36 cellular contexts compared by ENCODE assay signal in the genomic region with DNA sequence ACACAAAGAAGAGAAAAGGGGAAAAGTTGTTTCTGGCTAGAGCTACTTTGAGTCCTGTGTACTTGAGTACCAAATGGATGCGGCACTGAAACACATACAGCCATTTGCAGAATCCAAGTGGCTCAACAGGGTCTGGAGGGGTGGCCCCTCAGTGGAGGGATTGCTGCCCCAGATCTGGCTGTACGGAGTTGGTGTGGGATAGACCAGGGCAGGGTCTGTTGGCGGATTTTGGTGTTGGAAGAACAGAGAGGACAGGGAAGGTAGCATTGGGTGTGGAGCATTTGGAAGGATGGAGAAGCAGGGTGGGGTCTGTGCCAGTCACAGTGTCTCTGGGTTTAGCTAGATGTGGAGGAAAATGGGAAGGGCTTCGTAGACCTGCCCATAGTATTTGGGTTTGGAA.
"Had no signal": no experiment of that assay in that cellular context is flagged by ENCODE, and none has a peak within 500 bp of the region (broad histone marks: within the 10 kb centered on the region; RNA-seq: fewer than 3 reads in every experiment).

No MANE protein-coding gene starts in this region.

- H3K4me3 Mint-ChIP-seq: activated B cell treated with CpG ODN at 0.5 μM for 24 hours; activated CD4-positive, alpha-beta memory T cell treated with anti-CD3 and anti-CD28 coated beads for 36 hours; activated CD4-positive, alpha-beta T cell treated with anti-CD3 and anti-CD28 coated beads, Interleukin-2, amount 10 ng/mL, durations not matched to agents 24 days and 14 days; activated CD8-positive, alpha-beta T cell treated with anti-CD3 and anti-CD28 coated beads for 36 hours; activated naive CD4-positive, alpha-beta T cell treated with anti-CD3 and anti-CD28 coated beads for 36 hours; activated naive CD8-positive, alpha-beta T cell treated with anti-CD3 and anti-CD28 coated beads for 36 hours; activated T-cell treated with anti-CD3 and anti-CD28 coated beads, Interleukin-2, amount 50 U/mL, for 4 hours; activated T-cell treated with anti-CD3 and anti-CD28 coated beads, Interleukin-2, amount 50 U/mL, for 72 hours; activated T-helper 1 cell treated with anti-CD3 and anti-CD28 coated beads, Interleukin-12 subunit alpha, Interleukin-12 subunit beta, Interleukin-2, Interleukin-4 antibody, amounts not matched to agents 30 ng/mL and 10 ng/mL and 1 ng/mL, durations not matched to agents 14 hours and 24 hours and 36 hours; activated T-helper 17 cell treated with anti-CD3 and anti-CD28 coated beads, Interleukin-2, amount 50 U/mL, for 72 hours; brain; central memory CD8-positive, alpha-beta T cell; T-helper 1 cell treated with Interleukin-12 subunit alpha and Interleukin-12 subunit beta and Interleukin-4 antibody, amounts not matched to agents 30 μg/mL and 1 μg/mL, for 36 hours; T-helper 2 cell treated with Interferon-gamma antibody and Interleukin-4, amounts not matched to agents 5 μg/mL and 100 μg/mL, for 36 hours had no signal

- DNase-seq: activated B cell treated with CpG ODN at 0.5 μM for 24 hours; activated CD4-positive, alpha-beta memory T cell treated with anti-CD3 and anti-CD28 coated beads for 36 hours; activated CD4-positive, alpha-beta T cell treated with anti-CD3 and anti-CD28 coated beads for 4 hours; activated CD4-positive, alpha-beta T cell treated with anti-CD3 and anti-CD28 coated beads, Interleukin-2, amount 10 ng/mL, durations not matched to agents 24 days and 14 days; activated CD4-positive, alpha-beta T cell treated with anti-CD3 and anti-CD28 coated beads, Interleukin-2, amount 50 U/mL, for 1 hour; activated CD4-positive, alpha-beta T cell treated with anti-CD3 and anti-CD28 coated beads, Interleukin-2, amount 50 U/mL, for 4 hours; activated CD4-positive, CD25-positive, alpha-beta regulatory T cell treated with anti-CD3 and anti-CD28 coated beads, Interleukin-2, amount 50 U/mL, for 72 hours; activated CD8-positive, alpha-beta memory T cell treated with anti-CD3 and anti-CD28 coated beads, Interleukin-2, amount 50 U/mL, for 4 hours; activated CD8-positive, alpha-beta T cell treated with anti-CD3 and anti-CD28 coated beads for 36 hours; activated effector memory CD4-positive, alpha-beta T cell treated with anti-CD3 and anti-CD28 coated beads, Interleukin-2, amount 50 U/mL, for 16 hours; activated gamma-delta T cell treated with Interleukin-2 at 50 U/mL for 16 hours; activated naive CD4-positive, alpha-beta T cell; activated naive CD4-positive, alpha-beta T cell treated with anti-CD3 and anti-CD28 coated beads for 36 hours; activated naive CD4-positive, alpha-beta T cell treated with anti-CD3 and anti-CD28 coated beads, Interleukin-2, amount 50 U/mL, for 16 hours; activated naive CD8-positive, alpha-beta T cell treated with anti-CD3 and anti-CD28 coated beads for 36 hours; activated T-cell treated with anti-CD3 and anti-CD28 coated beads for 4 hours; activated T-cell treated with anti-CD3 and anti-CD28 coated beads, Interleukin-2, amount 50 U/mL, for 1 hour; activated T-cell treated with anti-CD3 and anti-CD28 coated beads, Interleukin-2, amount 50 U/mL, for 4 hours; activated T-cell treated with anti-CD3 and anti-CD28 coated beads, Interleukin-2, amount 50 U/mL, for 72 hours; amygdala; anterior cingulate cortex; caudate nucleus; cerebellar nuclear complex; T-helper 1 cell; T-helper 2 cell; T-helper 9 cell had no signal

- H3K4me1 Mint-ChIP-seq: activated B cell treated with CpG ODN at 0.5 μM for 24 hours; activated CD4-positive, alpha-beta T cell treated with anti-CD3 and anti-CD28 coated beads, Interleukin-2, amount 10 ng/mL, durations not matched to agents 24 days and 14 days; activated T-helper 17 cell treated with anti-CD3 and anti-CD28 coated beads, Interleukin-2, amount 50 U/mL, for 72 hours; brain; central memory CD8-positive, alpha-beta T cell had no signal

- H3K36me3 Mint-ChIP-seq: activated CD4-positive, alpha-beta memory T cell treated with anti-CD3 and anti-CD28 coated beads for 36 hours; activated naive CD4-positive, alpha-beta T cell treated with anti-CD3 and anti-CD28 coated beads, Interleukin-2, amount 50 U/mL, for 72 hours; activated naive CD8-positive, alpha-beta T cell treated with anti-CD3 and anti-CD28 coated beads for 36 hours; brain had no signal

- H3K27me3 Mint-ChIP-seq: activated naive CD8-positive, alpha-beta T cell treated with anti-CD3 and anti-CD28 coated beads for 36 hours; brain had no signal

- ATAC-seq: activated CD8-positive, alpha-beta T cell treated with anti-CD3 and anti-CD28 coated beads for 36 hours; activated naive CD4-positive, alpha-beta T cell treated with anti-CD3 and anti-CD28 coated beads, Interleukin-2, amount 50 U/mL, for 72 hours; activated T-cell treated with anti-CD3 and anti-CD28 coated beads, Interleukin-2, amount 50 U/mL, for 4 hours; activated T-cell treated with anti-CD3 and anti-CD28 coated beads, Interleukin-2, amount 50 U/mL, for 72 hours; activated T-helper 17 cell treated with anti-CD3 and anti-CD28 coated beads, Interleukin-2, amount 50 U/mL, for 72 hours had no signal

- H3K27ac ChIP-seq: ascending aorta, cardiac muscle cell, VCaP had no signal

- H3K4me3 ChIP-seq: ascending aorta, cardiac muscle cell had no signal

- H3K27me3 ChIP-seq: ascending aorta had no signal

- H3K27ac Mint-ChIP-seq: activated B cell treated with CpG ODN at 0.5 μM for 24 hours; activated CD4-positive, alpha-beta memory T cell treated with anti-CD3 and anti-CD28 coated beads for 36 hours; activated CD4-positive, alpha-beta T cell treated with anti-CD3 and anti-CD28 coated beads, Interleukin-2, amount 10 ng/mL, durations not matched to agents 24 days and 14 days; activated CD8-positive, alpha-beta T cell treated with anti-CD3 and anti-CD28 coated beads for 36 hours; activated naive CD4-positive, alpha-beta T cell treated with anti-CD3 and anti-CD28 coated beads for 36 hours; activated naive CD4-positive, alpha-beta T cell treated with anti-CD3 and anti-CD28 coated beads, Interleukin-2, amount 50 U/mL, for 72 hours; activated naive CD8-positive, alpha-beta T cell treated with anti-CD3 and anti-CD28 coated beads for 36 hours; activated T-cell treated with anti-CD3 and anti-CD28 coated beads, Interleukin-2, amount 50 U/mL, for 72 hours; activated T-helper 1 cell treated with anti-CD3 and anti-CD28 coated beads, Interleukin-12 subunit alpha, Interleukin-12 subunit beta, Interleukin-2, Interleukin-4 antibody, amounts not matched to agents 30 ng/mL and 10 ng/mL and 1 ng/mL, durations not matched to agents 14 hours and 24 hours and 36 hours; activated T-helper 17 cell treated with anti-CD3 and anti-CD28 coated beads, Interleukin-2, amount 50 U/mL, for 72 hours; brain; T-helper 1 cell treated with Interleukin-12 subunit alpha and Interleukin-12 subunit beta and Interleukin-4 antibody, amounts not matched to agents 30 μg/mL and 1 μg/mL, for 36 hours; T-helper 2 cell treated with Interferon-gamma antibody and Interleukin-4, amounts not matched to agents 5 μg/mL and 100 μg/mL, for 36 hours had no signal

- H3K4me1 ChIP-seq: ascending aorta had no signal

- H3K9me3 Mint-ChIP-seq: activated B cell treated with CpG ODN at 0.5 μM for 24 hours; activated CD4-positive, alpha-beta memory T cell treated with anti-CD3 and anti-CD28 coated beads for 36 hours; activated CD4-positive, alpha-beta T cell treated with anti-CD3 and anti-CD28 coated beads, Interleukin-2, amount 10 ng/mL, durations not matched to agents 24 days and 14 days; activated CD8-positive, alpha-beta T cell treated with anti-CD3 and anti-CD28 coated beads for 36 hours; activated naive CD4-positive, alpha-beta T cell treated with anti-CD3 and anti-CD28 coated beads for 36 hours; activated naive CD4-positive, alpha-beta T cell treated with anti-CD3 and anti-CD28 coated beads, Interleukin-2, amount 50 U/mL, for 72 hours; activated naive CD8-positive, alpha-beta T cell treated with anti-CD3 and anti-CD28 coated beads for 36 hours; activated T-cell treated with anti-CD3 and anti-CD28 coated beads, Interleukin-2, amount 50 U/mL, for 4 hours; activated T-cell treated with anti-CD3 and anti-CD28 coated beads, Interleukin-2, amount 50 U/mL, for 72 hours; activated T-helper 1 cell treated with anti-CD3 and anti-CD28 coated beads, Interleukin-12 subunit alpha, Interleukin-12 subunit beta, Interleukin-2, Interleukin-4 antibody, amounts not matched to agents 30 ng/mL and 10 ng/mL and 1 ng/mL, durations not matched to agents 14 hours and 24 hours and 36 hours; activated T-helper 17 cell treated with anti-CD3 and anti-CD28 coated beads, Interleukin-2, amount 50 U/mL, for 72 hours; central memory CD8-positive, alpha-beta T cell; T-helper 1 cell treated with Interleukin-12 subunit alpha and Interleukin-12 subunit beta and Interleukin-4 antibody, amounts not matched to agents 30 μg/mL and 1 μg/mL, for 36 hours; T-helper 2 cell treated with Interferon-gamma antibody and Interleukin-4, amounts not matched to agents 5 μg/mL and 100 μg/mL, for 36 hours had no signal

- H3K9me3 ChIP-seq: ascending aorta had no signal

- H3K36me3 ChIP-seq: ascending aorta, cardiac muscle cell had no signal
